Comparison of ENCODE assay signal across 18 cellular contexts in the genomic region with DNA sequence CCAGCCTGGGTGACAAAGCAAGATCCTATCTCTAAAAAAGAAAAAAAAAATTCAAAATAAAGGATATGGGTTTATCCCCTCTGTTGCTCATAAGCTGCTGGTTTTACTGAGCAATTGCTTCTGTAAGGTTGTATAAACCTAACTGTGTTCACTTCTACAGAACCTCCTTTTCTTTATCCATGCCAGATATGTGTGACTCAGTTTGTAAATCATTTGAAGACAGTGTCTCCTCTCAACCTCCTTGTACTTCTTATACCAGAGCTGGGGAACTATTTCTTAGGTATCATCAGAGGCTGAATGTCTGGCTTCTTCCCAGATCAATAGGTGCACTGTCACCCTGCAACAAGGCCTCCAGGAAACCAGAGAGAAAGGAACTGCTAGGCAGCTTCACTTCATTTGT.
A peak's percentile ranks its signal among the peaks of the same experiment; 100 is the strongest.
DNase-seq lines count a peak whose midpoint lies in the region; ATAC-seq, FAIRE-seq and TF ChIP-seq lines count a peak whose summit lies in the region.
"Had no signal": no experiment of that assay in that cellular context is flagged by ENCODE, and none has a peak within 500 bp of the region (broad histone marks: within the 10 kb centered on the region; RNA-seq: fewer than 3 reads in every experiment).

No MANE protein-coding gene starts in this region.

- TF ChIP-seq POLR2A in K562 (conservative IDR thresholded peaks at IDR 0.05): no peak
- TF ChIP-seq POLR2A in transverse colon (IDR thresholded peaks at IDR 0.05): no peak

- TF ChIP-seq RAD21 in SK-N-SH (IDR thresholded peaks at IDR 0.05; ENCODE audit: low read length): no peak
- TF ChIP-seq RAD21 in K562 (CRISPR knock-in tag; conservative IDR thresholded peaks at IDR 0.05 in 1 of 2, IDR thresholded peaks at IDR 0.05 in 1 of 2): no peak
- no peak for TF ChIP-seq RAD21 in neural cell (conservative IDR thresholded peaks at IDR 0.05)

- H3K9me2 ChIP-seq in SK-N-SH (no peaks in the 10 kb centered on the region), neural cell (ENCODE audit: insufficient read depth, low read length) (no peaks in the 10 kb centered on the region)

- H3F3A ChIP-seq in SK-N-SH (replicated peaks; ENCODE audit: insufficient read depth) (no peaks in the 10 kb centered on the region), neural cell (ENCODE audit: insufficient read depth, low read length, poor library complexity, severe bottlenecking) (no peaks in the 10 kb centered on the region)

- no peaks in the 10 kb centered on the region for H3K9me3 ChIP-seq in SK-N-SH
- no peaks in the 10 kb centered on the region for H3K9me3 ChIP-seq in K562 (replicated peaks; ENCODE audit: control insufficient read depth, insufficient read depth, low read depth, low read length)
- no peaks in the 10 kb centered on the region for H3K9me3 ChIP-seq in neural cell (ENCODE audit: low read length)
- H3K9me3 ChIP-seq in transverse colon: no peaks in the 10 kb centered on the region
- H3K9me3 ChIP-seq: BLaER1, Caco-2 had no signal

- H4K20me1 ChIP-seq in SK-N-SH (ENCODE audit: insufficient read depth) (no peaks in the 10 kb centered on the region), K562 (replicated peaks; ENCODE audit: control insufficient read depth, insufficient read depth, low read length) (no peaks in the 10 kb centered on the region), neural cell (ENCODE audit: insufficient read depth) (no peaks in the 10 kb centered on the region)
- H4K20me1 ChIP-seq: BLaER1 had no signal

- TF ChIP-seq CTCF in SK-N-SH (IDR thresholded peaks at IDR 0.05): no peak
- TF ChIP-seq CTCF in K562 (IDR thresholded peaks at IDR 0.05 in 2 of 3, conservative IDR thresholded peaks at IDR 0.05 in 1 of 3; ENCODE audit: insufficient read depth in 2 of 3, low read depth in 1 of 3, low read length in 3 of 3): no peak
- no peak for TF ChIP-seq CTCF in neural cell (IDR thresholded peaks at IDR 0.05; ENCODE audit: poor library complexity, severe bottlenecking)
- TF ChIP-seq CTCF in transverse colon (IDR thresholded peaks at IDR 0.05): no peak

- H3K36me3 ChIP-seq in SK-N-SH (replicated peaks in 1 of 2; ENCODE audit: control insufficient read depth in 1 of 2, insufficient read depth in 2 of 2, low read length in 1 of 2) (no peaks in the 10 kb centered on the region), K562 (ENCODE audit: control insufficient read depth, insufficient read depth, low read length) (no peaks in the 10 kb centered on the region), neural cell (ENCODE audit: insufficient read depth, low read length) (no peaks in the 10 kb centered on the region), transverse colon (no peaks in the 10 kb centered on the region)
- H3K36me3 ChIP-seq: BLaER1 had no signal

- H3K4me3 ChIP-seq in SK-N-SH (ENCODE audit: low read depth in 2 of 2, low read length in 1 of 2): no peak overlapping the region
- no peak overlapping the region for H3K4me3 ChIP-seq in K562
- H3K4me3 ChIP-seq in neural cell (ENCODE audit: low read length): no peak overlapping the region
- H3K4me3 ChIP-seq in transverse colon: no peak overlapping the region
- H3K4me3 ChIP-seq: BLaER1, GM23248 had no signal

- no peak overlapping the region for H3K27ac ChIP-seq in SK-N-SH (ENCODE audit: low read depth in 2 of 2, low read length in 1 of 2)
- H3K27ac ChIP-seq in K562 (ENCODE audit: extremely low read depth, low read depth, low read length): no peak overlapping the region
- peak overlapping the region; percentile 0 for H3K27ac ChIP-seq in neural cell (ENCODE audit: low read length)
- no peak overlapping the region for H3K27ac ChIP-seq in transverse colon
- H3K27ac ChIP-seq: 22Rv1, BLaER1, GM23248 had no signal

- H3K9me1 ChIP-seq in K562 (ENCODE audit: control insufficient read depth, insufficient read depth, low read length): no peaks in the 10 kb centered on the region

- peaks cover 2 to 11% of the 10 kb centered on the region in 2 experiments; a peak in 3 of 4 replicates for H3K4me1 ChIP-seq in SK-N-SH (ENCODE audit: control insufficient read depth in 1 of 2, insufficient read depth in 2 of 2, low read depth in 1 of 2, low read length in 1 of 2)
- no peaks in the 10 kb centered on the region; a peak in 1 of 5 replicates for H3K4me1 ChIP-seq in K562 (replicated peaks in 1 of 2; ENCODE audit: control insufficient read depth in 2 of 2, insufficient read depth in 2 of 2, low read length in 2 of 2)
- H3K4me1 ChIP-seq in transverse colon: peaks cover 0 to 5% (median 1%) of the 10 kb centered on the region in 4 donors
- H3K4me1 ChIP-seq: BLaER1, Caco-2 had no signal

- TF ChIP-seq EP300 in SK-N-SH (IDR thresholded peaks at IDR 0.05; ENCODE audit: borderline replicate concordance in 1 of 2, low read depth in 1 of 2, low read length in 1 of 2) (no peak), K562 (IDR thresholded peaks at IDR 0.05; ENCODE audit: low read length) (no peak), neural cell (conservative IDR thresholded peaks at IDR 0.05; ENCODE audit: poor library complexity, severe bottlenecking) (no peak), transverse colon (IDR thresholded peaks at IDR 0.05; ENCODE audit: low read depth) (no peak)

- FAIRE-seq in K562 (lab: Jason Lieb, UNC): no peak
- FAIRE-seq: H54 had no signal

- H2AFZ ChIP-seq in SK-N-SH (ENCODE audit: low read depth) (no peak overlapping the region), K562 (ENCODE audit: low read depth, low read length) (no peak overlapping the region), neural cell (ENCODE audit: low read depth, low read length) (no peak overlapping the region)
- H2AFZ ChIP-seq: GM23248 had no signal

- no peak for DNase-seq in SK-N-SH
- DNase-seq in K562 (ENCODE audit: extremely low read depth in 1 of 4, low spot score in 3 of 4): no peak
- DNase-seq in iris pigment epithelial cell (ENCODE audit: low read depth): peak; percentile 15
- no peak for DNase-seq in NCI-H1105 (lab: John Stamatoyannopoulos, UW)
- no peak for DNase-seq in transverse colon
- no peak for DNase-seq in SHP77 treated with DMSO at 0.1 percent for 48 hours (lab: John Stamatoyannopoulos, UW)
- DNase-seq: AML-193; Caco-2; CD8-positive, alpha-beta memory T cell; DMS53; GF-D8; GM23248 had no signal

- ATAC-seq in SK-N-SH treated with all-trans-retinoic acid at 6 μM for 48 hours (peak; percentile 46), K562 (no peak)
- ATAC-seq: HCT116 had no signal

- POLR2A ChIA-PET in SK-N-SH (lab: Yijun Ruan, JAX) (no interaction called here), K562 (lab: Yijun Ruan, JAX) (no interaction called here)

- in situ Hi-C loops in K562 (cut with MboI) (no loop called here), transverse colon (cut with MboI; ENCODE audit: low pct_ligation_motif_present in 1 of 4, low pct_unique_long_range_greater_than_20kb in 1 of 4, low sequenced_read_pairs in 3 of 4) (no loop called here)

- no peak overlapping the region for H3K4me2 ChIP-seq in SK-N-SH
- no peak overlapping the region for H3K4me2 ChIP-seq in K562 (ENCODE audit: insufficient read depth, low read length)
- no peak overlapping the region for H3K4me2 ChIP-seq in neural cell (ENCODE audit: low read length)
- H3K4me2 ChIP-seq: BLaER1 had no signal

- intact Hi-C loops in K562 (cut with micrococcal nuclease) (no loop called here), transverse colon (cut with DNase I; ENCODE audit: low total_unique reads) (no loop called here)

- CTCF ChIA-PET in SK-N-SH (lab: Yijun Ruan, JAX): interaction anchor here (0.6 kb wide), 1 partner anchor 65 kb away, joined by 3 read pairs; no protein-coding TSS in a partner anchor
- CTCF ChIA-PET in K562 (lab: Yijun Ruan, JAX; ENCODE audit: low intra/inter-chr PET ratio): no interaction called here

- BruUV-seq in K562 (replicated peaks; lab: Mats Ljungman, UMichigan): no TSS peak

- H3K27me3 ChIP-seq in SK-N-SH (ENCODE audit: insufficient read depth) (no peaks in the 10 kb centered on the region), K562 (ENCODE audit: control insufficient read depth in 2 of 2, insufficient read depth in 2 of 2, low read length in 2 of 2) (peaks cover 4 to 7% of the 10 kb centered on the region in 2 experiments; a peak in 3 of 5 replicates), neural cell (ENCODE audit: insufficient read depth, low read depth, low read length) (no peaks in the 10 kb centered on the region), transverse colon (no peaks in the 10 kb centered on the region)
- H3K27me3 ChIP-seq: BLaER1 had no signal

- H3K79me2 ChIP-seq in SK-N-SH (ENCODE audit: insufficient read depth): no peaks in the 10 kb centered on the region
- H3K79me2 ChIP-seq in K562 (ENCODE audit: control insufficient read depth, insufficient read depth, low read length): no peaks in the 10 kb centered on the region
- H3K79me2 ChIP-seq in neural cell (replicated peaks; ENCODE audit: insufficient read depth, low read length): no peaks in the 10 kb centered on the region

- H3K9ac ChIP-seq in SK-N-SH (no peak overlapping the region), K562 (ENCODE audit: insufficient read depth in 1 of 2, low read depth in 2 of 2, low read length in 2 of 2) (no peak overlapping the region), neural cell (ENCODE audit: low read length) (no peak overlapping the region)
- H3K9ac ChIP-seq: BLaER1, GM23248 had no signal

TF ChIP-seq in SK-N-SH treated with all-trans-retinoic acid at 6 μM for 48 hours, 23 proteins besides CTCF, POLR2A, EP300 and RAD21:
- TF ChIP-seq TCF4 (CRISPR knock-in tag; IDR thresholded peaks at IDR 0.05; ENCODE audit: borderline replicate concordance): no peak
- TF ChIP-seq ZNF8 (CRISPR knock-in tag; IDR thresholded peaks at IDR 0.05): no peak
TF ChIP-seq in SK-N-SH treated with all-trans-retinoic acid at 6 μM for 48 hours: peak in this region for 0.

TF ChIP-seq in SK-N-SH, 30 proteins besides CTCF, POLR2A, EP300 and RAD21 (continues in another document):
- TF ChIP-seq FOXM1 (IDR thresholded peaks at IDR 0.05; ENCODE audit: low read depth) (no peak), TAF1 (IDR thresholded peaks at IDR 0.05; ENCODE audit: borderline replicate concordance, low read depth, low read length) (no peak), FOSL2 (IDR thresholded peaks at IDR 0.05; ENCODE audit: borderline replicate concordance, low read depth) (no peak)

TF ChIP-seq in K562, 482 proteins besides CTCF, POLR2A, EP300 and RAD21 (continues in another document):
- TF ChIP-seq NFE2 (IDR thresholded peaks at IDR 0.05; ENCODE audit: low read depth): peak; percentile 43; the same call in 1 of the 2 replicates

TF ChIP-seq in neural cell, 6 proteins besides CTCF, POLR2A, EP300 and RAD21 (continues in another document):
- TF ChIP-seq SMC3 (conservative IDR thresholded peaks at IDR 0.05; ENCODE audit: poor library complexity) (no peak), POLR2AphosphoS5 (IDR thresholded peaks at IDR 0.05) (no peak), MXI1 (conservative IDR thresholded peaks at IDR 0.05; ENCODE audit: poor library complexity, severe bottlenecking) (no peak)
